11 cellular contexts compared by ENCODE assay signal in genomic region chr7:129494041-129494440, GRCh38. TPM values are rescaled to one million over a fixed set of nuclear protein-coding genes. Genes with fewer than 3 reads are reported as not detected.
A peak's percentile ranks its signal among the peaks of the same experiment; 100 is the strongest.
DNase-seq lines count a peak whose midpoint lies in the region; ATAC-seq, FAIRE-seq and TF ChIP-seq lines count a peak whose summit lies in the region.
"Had no signal": no experiment of that assay in that cellular context is flagged by ENCODE, and none has a peak within 500 bp of the region (broad histone marks: within the 10 kb centered on the region; RNA-seq: fewer than 3 reads in every experiment).

No MANE protein-coding gene starts in this region.

- H3K4me3 Mint-ChIP-seq in activated CD4-positive, alpha-beta T cell treated with anti-CD3 and anti-CD28 coated beads, Interleukin-2, amount 10 ng/mL, durations not matched to agents 24 days and 14 days: no peak overlapping the region

- no peaks in the 10 kb centered on the region for H3K36me3 ChIP-seq in adipocyte (ENCODE audit: control insufficient read depth, insufficient read depth, low read length, severe bottlenecking)
- H3K36me3 ChIP-seq in skeletal muscle satellite cell (ENCODE audit: insufficient read depth, low read length): no peaks in the 10 kb centered on the region
- no peaks in the 10 kb centered on the region for H3K36me3 ChIP-seq in vagina
- H3K36me3 ChIP-seq: spleen had no signal

- no peak for TF ChIP-seq CTCF in vagina (IDR thresholded peaks at IDR 0.05)

- no peaks in the 10 kb centered on the region for H3K9me3 Mint-ChIP-seq in activated CD4-positive, alpha-beta T cell treated with anti-CD3 and anti-CD28 coated beads, Interleukin-2, amount 10 ng/mL, durations not matched to agents 24 days and 14 days

- peaks cover 8% of the 10 kb centered on the region for H3K4me1 ChIP-seq in adipocyte (ENCODE audit: control insufficient read depth, insufficient read depth, low read length)
- H3K4me1 ChIP-seq in skeletal muscle satellite cell (ENCODE audit: control insufficient read depth, insufficient read depth, low read length): peaks cover 13% of the 10 kb centered on the region
- no peaks in the 10 kb centered on the region for H3K4me1 ChIP-seq in vagina
- H3K4me1 ChIP-seq: spleen had no signal

- peaks cover 29% of the 10 kb centered on the region for H3K4me1 Mint-ChIP-seq in activated CD4-positive, alpha-beta T cell treated with anti-CD3 and anti-CD28 coated beads, Interleukin-2, amount 10 ng/mL, durations not matched to agents 24 days and 14 days

- no peak overlapping the region for H3K27ac ChIP-seq in vagina
- H3K27ac ChIP-seq: coronary artery, spleen had no signal

- peak overlapping the region; percentile 83 for H3K27ac Mint-ChIP-seq in activated CD4-positive, alpha-beta T cell treated with anti-CD3 and anti-CD28 coated beads, Interleukin-2, amount 10 ng/mL, durations not matched to agents 24 days and 14 days

- TF ChIP-seq POLR2A in vagina (IDR thresholded peaks at IDR 0.05): no peak

- no peak for FAIRE-seq in urothelium cell line (lab: Jason Lieb, UNC)

- no peaks in the 10 kb centered on the region for H3K27me3 Mint-ChIP-seq in activated CD4-positive, alpha-beta T cell treated with anti-CD3 and anti-CD28 coated beads, Interleukin-2, amount 10 ng/mL, durations not matched to agents 24 days and 14 days

- H3K9me3 ChIP-seq in adipocyte (ENCODE audit: control insufficient read depth, low read length) (no peaks in the 10 kb centered on the region), skeletal muscle satellite cell (replicated peaks; ENCODE audit: low read length) (no peaks in the 10 kb centered on the region), vagina (no peaks in the 10 kb centered on the region)
- H3K9me3 ChIP-seq: spleen had no signal

- H3K4me3 ChIP-seq in adipocyte (ENCODE audit: low read length): no peak overlapping the region
- H3K4me3 ChIP-seq in skeletal muscle satellite cell (ENCODE audit: low read length): no peak overlapping the region
- H3K4me3 ChIP-seq in vagina: no peak overlapping the region
- H3K4me3 ChIP-seq: coronary artery, spleen had no signal

- no peak overlapping the region for H3K9ac ChIP-seq in adipocyte (ENCODE audit: low read length)
- H3K9ac ChIP-seq in skeletal muscle satellite cell (ENCODE audit: low read depth, low read length): no peak overlapping the region

- ATAC-seq in HG02981 (IDR thresholded peaks at IDR 0.05; ENCODE audit: unreplicated experiment): peak; percentile 78

- DNase-seq in activated CD4-positive, alpha-beta T cell treated with anti-CD3 and anti-CD28 coated beads, Interleukin-2, amount 10 ng/mL, durations not matched to agents 24 days and 14 days: peak; percentile 78
- no peak for DNase-seq in activated CD4-positive, alpha-beta T cell treated with anti-CD3 and anti-CD28 coated beads for 1 hour
- DNase-seq in adipocyte (ENCODE audit: low read depth) (peak; percentile 92), vagina (ENCODE audit: extremely low spot score in 2 of 2) (no peak), urothelium cell line (ENCODE audit: low spot score) (no peak), NCI-H2081 treated with DMSO at 0.1 percent for 48 hours (lab: John Stamatoyannopoulos, UW) (no peak)
- DNase-seq: NCI-H1105 treated with DMSO at 0.1 percent for 48 hours, spleen had no signal

- intact Hi-C loops in activated CD4-positive, alpha-beta T cell treated with anti-CD3 and anti-CD28 coated beads, Interleukin-2, amount 10 ng/mL, durations not matched to agents 24 days and 14 days (cut with micrococcal nuclease): loop anchor here (1.0 to 2.0 kb wide), 2 partner anchors 37 to 55 kb away; no protein-coding TSS in a partner anchor
- intact Hi-C loops in vagina (cut with DNase I): loop anchor here (10.0 kb wide), 1 partner anchor 281 kb away; no protein-coding TSS in a partner anchor

- peaks cover 23% of the 10 kb centered on the region for H3K36me3 Mint-ChIP-seq in activated CD4-positive, alpha-beta T cell treated with anti-CD3 and anti-CD28 coated beads, Interleukin-2, amount 10 ng/mL, durations not matched to agents 24 days and 14 days (ENCODE audit: low read depth)

- H3K4me2 ChIP-seq in skeletal muscle satellite cell (ENCODE audit: low read length): peak overlapping the region; percentile 0

- H3K27me3 ChIP-seq in adipocyte (replicated peaks; ENCODE audit: control insufficient read depth, insufficient read depth, low read length) (no peaks in the 10 kb centered on the region), skeletal muscle satellite cell (ENCODE audit: control insufficient read depth, insufficient read depth, low read length) (peaks cover 2% of the 10 kb centered on the region), vagina (no peaks in the 10 kb centered on the region)
- H3K27me3 ChIP-seq: spleen had no signal

RNA-seq across cellular contexts. Expression of gene SMKR1, which starts 8.3 kb away (rescaled TPM):
- total RNA-seq in activated CD4-positive, alpha-beta T cell treated with anti-CD3 and anti-CD28 coated beads, Interleukin-2, amount 10 ng/mL, durations not matched to agents 24 days and 14 days: 5.9 and 6.1 TPM in 2 replicates
- 0.22 TPM in 1 of 2 replicates, not detected in the other for total RNA-seq in skeletal muscle satellite cell (2012; rRNA removed)
- not detected for total RNA-seq in vagina

RNA-seq across cellular contexts. Expression of gene STRIP2, which starts 59.8 kb away (rescaled TPM):
- total RNA-seq in activated CD4-positive, alpha-beta T cell treated with anti-CD3 and anti-CD28 coated beads, Interleukin-2, amount 10 ng/mL, durations not matched to agents 24 days and 14 days: 86.6 and 89.6 TPM in 2 replicates
- 8.7 and 17.7 TPM in 2 replicates for total RNA-seq in skeletal muscle satellite cell (2012; rRNA removed)
- total RNA-seq in vagina: 0.49 TPM

Comparison
In these comparisons a context has a peak if more than half of its experiments do, and no peak if none do; other contexts are left out.
1. DNase-seq: peak in activated CD4-positive, alpha-beta T cell treated with anti-CD3 and anti-CD28 coated beads, Interleukin-2, amount 10 ng/mL, durations not matched to agents 24 days and 14 days (single experiment) and adipocyte (single experiment); none in activated CD4-positive, alpha-beta T cell treated with anti-CD3 and anti-CD28 coated beads for 1 hour (single experiment), vagina (0 of 2), urothelium cell line (single experiment) and NCI-H2081 treated with DMSO at 0.1 percent for 48 hours (single experiment).
2. RNA of gene STRIP2, which starts 59.8 kb away (total RNA-seq): 86.6 to 89.6 TPM in activated CD4-positive, alpha-beta T cell treated with anti-CD3 and anti-CD28 coated beads, Interleukin-2, amount 10 ng/mL, durations not matched to agents 24 days and 14 days; 0.49 TPM in vagina (single experiment); every median in the first group is over 10 times any median in the second.